1 cellular context compared by ENCODE assay signal in genomic region chr1:200336111-200336845, GRCh38.
TF ChIP-seq lines count a peak whose summit lies in the region.

No MANE protein-coding gene starts in this region.

TF ChIP-seq in HepG2, 621 proteins besides CTCF, POLR2A, EP300 and RAD21 (continued from another document and continues in another):
- no peak for TF ChIP-seq REST (IDR thresholded peaks at IDR 0.05; ENCODE audit: borderline replicate concordance in 1 of 2, low read depth in 1 of 2, low read length in 2 of 2)
- TF ChIP-seq ZNF615 (CRISPR knock-in tag; IDR thresholded peaks at IDR 0.05; ENCODE audit: borderline replicate concordance) = no peak
- TF ChIP-seq ELF3 (CRISPR knock-in tag; IDR thresholded peaks at IDR 0.05) = peak; percentile 65
- TF ChIP-seq MEIS1 (CRISPR knock-in tag; IDR thresholded peaks at IDR 0.05; ENCODE audit: borderline replicate concordance) = no peak
- no peak for TF ChIP-seq NFRKB (IDR thresholded peaks at IDR 0.05)
- TF ChIP-seq FOXA3 (CRISPR knock-in tag; IDR thresholded peaks at IDR 0.05) = peak; percentile 88
- TF ChIP-seq SALL1 (CRISPR knock-in tag; IDR thresholded peaks at IDR 0.05) = no peak
- no peak for TF ChIP-seq KMT2A (CRISPR knock-in tag; IDR thresholded peaks at IDR 0.05)
- TF ChIP-seq ZMYM3 (CRISPR knock-in tag; IDR thresholded peaks at IDR 0.05) = no peak
- no peak for TF ChIP-seq ZC3H13 (CRISPR knock-in tag; IDR thresholded peaks at IDR 0.05)
- no peak for TF ChIP-seq AGO1 (IDR thresholded peaks at IDR 0.05; ENCODE audit: low read depth, low read length, poor library complexity, severe bottlenecking)
- TF ChIP-seq DPF2 (CRISPR knock-in tag; IDR thresholded peaks at IDR 0.05; ENCODE audit: borderline replicate concordance, low read depth) = no peak
- TF ChIP-seq MED1 (CRISPR knock-in tag; IDR thresholded peaks at IDR 0.05) = 0 out of 2 replicates have a peak, but pooled peaks have one; percentile 40
- TF ChIP-seq MTF2 (CRISPR knock-in tag; IDR thresholded peaks at IDR 0.05; ENCODE audit: borderline replicate concordance) = no peak
- TF ChIP-seq, protein P1, sequence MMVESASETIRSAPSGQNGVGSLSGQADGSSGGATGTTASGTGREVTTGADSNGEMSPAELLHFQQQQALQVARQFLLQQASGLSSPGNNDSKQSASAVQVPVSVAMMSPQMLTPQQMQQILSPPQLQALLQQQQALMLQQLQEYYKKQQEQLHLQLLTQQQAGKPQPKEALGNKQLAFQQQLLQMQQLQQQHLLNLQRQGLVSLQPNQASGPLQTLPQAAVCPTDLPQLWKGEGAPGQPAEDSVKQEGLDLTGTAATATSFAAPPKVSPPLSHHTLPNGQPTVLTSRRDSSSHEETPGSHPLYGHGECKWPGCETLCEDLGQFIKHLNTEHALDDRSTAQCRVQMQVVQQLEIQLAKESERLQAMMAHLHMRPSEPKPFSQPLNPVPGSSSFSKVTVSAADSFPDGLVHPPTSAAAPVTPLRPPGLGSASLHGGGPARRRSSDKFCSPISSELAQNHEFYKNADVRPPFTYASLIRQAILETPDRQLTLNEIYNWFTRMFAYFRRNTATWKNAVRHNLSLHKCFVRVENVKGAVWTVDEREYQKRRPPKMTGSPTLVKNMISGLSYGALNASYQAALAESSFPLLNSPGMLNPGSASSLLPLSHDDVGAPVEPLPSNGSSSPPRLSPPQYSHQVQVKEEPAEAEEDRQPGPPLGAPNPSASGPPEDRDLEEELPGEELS (CRISPR knock-in tag; IDR thresholded peaks at IDR 0.05) = no peak
- no peak for TF ChIP-seq ETV6 (CRISPR knock-in tag; conservative IDR thresholded peaks at IDR 0.05)
- TF ChIP-seq NONO (IDR thresholded peaks at IDR 0.05) = no peak
- no peak for TF ChIP-seq NONO (CRISPR knock-in tag; conservative IDR thresholded peaks at IDR 0.05)
- TF ChIP-seq GFI1 (CRISPR knock-in tag; IDR thresholded peaks at IDR 0.05; ENCODE audit: borderline replicate concordance) = no peak
- no peak for TF ChIP-seq ZNF431 (CRISPR knock-in tag; IDR thresholded peaks at IDR 0.05; ENCODE audit: borderline replicate concordance, low read depth)
- no peak for TF ChIP-seq FOXC1 (CRISPR knock-in tag; IDR thresholded peaks at IDR 0.05; ENCODE audit: borderline replicate concordance)
- no peak for TF ChIP-seq ARNT2 (CRISPR knock-in tag; IDR thresholded peaks at IDR 0.05; ENCODE audit: low read depth)
- TF ChIP-seq, protein P2, sequence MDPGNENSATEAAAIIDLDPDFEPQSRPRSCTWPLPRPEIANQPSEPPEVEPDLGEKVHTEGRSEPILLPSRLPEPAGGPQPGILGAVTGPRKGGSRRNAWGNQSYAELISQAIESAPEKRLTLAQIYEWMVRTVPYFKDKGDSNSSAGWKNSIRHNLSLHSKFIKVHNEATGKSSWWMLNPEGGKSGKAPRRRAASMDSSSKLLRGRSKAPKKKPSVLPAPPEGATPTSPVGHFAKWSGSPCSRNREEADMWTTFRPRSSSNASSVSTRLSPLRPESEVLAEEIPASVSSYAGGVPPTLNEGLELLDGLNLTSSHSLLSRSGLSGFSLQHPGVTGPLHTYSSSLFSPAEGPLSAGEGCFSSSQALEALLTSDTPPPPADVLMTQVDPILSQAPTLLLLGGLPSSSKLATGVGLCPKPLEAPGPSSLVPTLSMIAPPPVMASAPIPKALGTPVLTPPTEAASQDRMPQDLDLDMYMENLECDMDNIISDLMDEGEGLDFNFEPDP (CRISPR knock-in tag; conservative IDR thresholded peaks at IDR 0.05) = no peak
- TF ChIP-seq, protein P3, sequence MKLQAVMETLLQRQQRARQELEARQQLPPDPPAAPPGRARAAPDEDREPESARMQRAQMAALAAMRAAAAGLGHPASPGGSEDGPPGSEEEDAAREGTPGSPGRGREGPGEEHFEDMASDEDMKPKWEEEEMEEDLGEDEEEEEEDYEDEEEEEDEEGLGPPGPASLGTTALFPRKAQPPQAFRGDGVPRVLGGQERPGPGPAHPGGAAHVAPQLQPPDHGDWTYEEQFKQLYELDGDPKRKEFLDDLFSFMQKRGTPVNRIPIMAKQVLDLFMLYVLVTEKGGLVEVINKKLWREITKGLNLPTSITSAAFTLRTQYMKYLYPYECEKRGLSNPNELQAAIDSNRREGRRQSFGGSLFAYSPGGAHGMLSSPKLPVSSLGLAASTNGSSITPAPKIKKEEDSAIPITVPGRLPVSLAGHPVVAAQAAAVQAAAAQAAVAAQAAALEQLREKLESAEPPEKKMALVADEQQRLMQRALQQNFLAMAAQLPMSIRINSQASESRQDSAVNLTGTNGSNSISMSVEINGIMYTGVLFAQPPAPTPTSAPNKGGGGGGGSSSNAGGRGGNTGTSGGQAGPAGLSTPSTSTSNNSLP (IDR thresholded peaks at IDR 0.05; ENCODE audit: low read depth, low read length) = peak; percentile 37; the same call in 1 of the 2 replicates
- TF ChIP-seq SMAD1 (CRISPR knock-in tag; IDR thresholded peaks at IDR 0.05; ENCODE audit: borderline replicate concordance, low read depth) = no peak
- TF ChIP-seq, protein P4, sequence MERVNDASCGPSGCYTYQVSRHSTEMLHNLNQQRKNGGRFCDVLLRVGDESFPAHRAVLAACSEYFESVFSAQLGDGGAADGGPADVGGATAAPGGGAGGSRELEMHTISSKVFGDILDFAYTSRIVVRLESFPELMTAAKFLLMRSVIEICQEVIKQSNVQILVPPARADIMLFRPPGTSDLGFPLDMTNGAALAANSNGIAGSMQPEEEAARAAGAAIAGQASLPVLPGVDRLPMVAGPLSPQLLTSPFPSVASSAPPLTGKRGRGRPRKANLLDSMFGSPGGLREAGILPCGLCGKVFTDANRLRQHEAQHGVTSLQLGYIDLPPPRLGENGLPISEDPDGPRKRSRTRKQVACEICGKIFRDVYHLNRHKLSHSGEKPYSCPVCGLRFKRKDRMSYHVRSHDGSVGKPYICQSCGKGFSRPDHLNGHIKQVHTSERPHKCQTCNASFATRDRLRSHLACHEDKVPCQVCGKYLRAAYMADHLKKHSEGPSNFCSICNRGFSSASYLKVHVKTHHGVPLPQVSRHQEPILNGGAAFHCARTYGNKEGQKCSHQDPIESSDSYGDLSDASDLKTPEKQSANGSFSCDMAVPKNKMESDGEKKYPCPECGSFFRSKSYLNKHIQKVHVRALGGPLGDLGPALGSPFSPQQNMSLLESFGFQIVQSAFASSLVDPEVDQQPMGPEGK (CRISPR knock-in tag; IDR thresholded peaks at IDR 0.05) = no peak
- no peak for TF ChIP-seq ZNF644 (CRISPR knock-in tag; IDR thresholded peaks at IDR 0.05; ENCODE audit: low read depth)
- peak; percentile 32; the same call in 1 of the 2 replicates for TF ChIP-seq GATAD2A (CRISPR knock-in tag; IDR thresholded peaks at IDR 0.05)
- no peak for TF ChIP-seq HMGA1 (CRISPR knock-in tag; conservative IDR thresholded peaks at IDR 0.05)
- no peak for TF ChIP-seq ZNF543 (CRISPR knock-in tag; IDR thresholded peaks at IDR 0.05)
- TF ChIP-seq THAP8 (CRISPR knock-in tag; IDR thresholded peaks at IDR 0.05; ENCODE audit: borderline replicate concordance) = no peak
- no peak for TF ChIP-seq ARID2 (CRISPR knock-in tag; IDR thresholded peaks at IDR 0.05; ENCODE audit: borderline replicate concordance)
- TF ChIP-seq ZIK1 (CRISPR knock-in tag; IDR thresholded peaks at IDR 0.05; ENCODE audit: borderline replicate concordance, low read depth) = no peak
- no peak for TF ChIP-seq TFDP1 (CRISPR knock-in tag; IDR thresholded peaks at IDR 0.05; ENCODE audit: borderline replicate concordance)
- TF ChIP-seq SOX13 (IDR thresholded peaks at IDR 0.05) = no peak
- peak in 1 of 2 experiments; percentile 59; a peak in 2 of 4 replicates for TF ChIP-seq SOX13 (CRISPR knock-in tag; conservative IDR thresholded peaks at IDR 0.05 in 1 of 2, IDR thresholded peaks at IDR 0.05 in 1 of 2)
- TF ChIP-seq KAT2B (IDR thresholded peaks at IDR 0.05; ENCODE audit: borderline replicate concordance, low read depth, low read length) = no peak
- TF ChIP-seq, protein P5, sequence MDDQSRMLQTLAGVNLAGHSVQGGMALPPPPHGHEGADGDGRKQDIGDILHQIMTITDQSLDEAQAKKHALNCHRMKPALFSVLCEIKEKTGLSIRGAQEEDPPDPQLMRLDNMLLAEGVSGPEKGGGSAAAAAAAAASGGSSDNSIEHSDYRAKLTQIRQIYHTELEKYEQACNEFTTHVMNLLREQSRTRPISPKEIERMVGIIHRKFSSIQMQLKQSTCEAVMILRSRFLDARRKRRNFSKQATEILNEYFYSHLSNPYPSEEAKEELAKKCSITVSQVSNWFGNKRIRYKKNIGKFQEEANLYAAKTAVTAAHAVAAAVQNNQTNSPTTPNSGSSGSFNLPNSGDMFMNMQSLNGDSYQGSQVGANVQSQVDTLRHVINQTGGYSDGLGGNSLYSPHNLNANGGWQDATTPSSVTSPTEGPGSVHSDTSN (CRISPR knock-in tag; IDR thresholded peaks at IDR 0.05; ENCODE audit: borderline replicate concordance) = no peak
- TF ChIP-seq PHB2 (IDR thresholded peaks at IDR 0.05; ENCODE audit: partially characterized antibody) = no peak
- TF ChIP-seq SIX1 (CRISPR knock-in tag; IDR thresholded peaks at IDR 0.05; ENCODE audit: borderline replicate concordance) = no peak
- no peak for TF ChIP-seq ZNF691 (CRISPR knock-in tag; IDR thresholded peaks at IDR 0.05; ENCODE audit: borderline replicate concordance, low read depth)
- TF ChIP-seq GATAD1 (CRISPR knock-in tag; IDR thresholded peaks at IDR 0.05) = no peak
- TF ChIP-seq MXD4 (CRISPR knock-in tag; IDR thresholded peaks at IDR 0.05) = no peak
- no peak for TF ChIP-seq FOXJ3 (CRISPR knock-in tag; IDR thresholded peaks at IDR 0.05; ENCODE audit: borderline replicate concordance)
- TF ChIP-seq, protein P6, sequence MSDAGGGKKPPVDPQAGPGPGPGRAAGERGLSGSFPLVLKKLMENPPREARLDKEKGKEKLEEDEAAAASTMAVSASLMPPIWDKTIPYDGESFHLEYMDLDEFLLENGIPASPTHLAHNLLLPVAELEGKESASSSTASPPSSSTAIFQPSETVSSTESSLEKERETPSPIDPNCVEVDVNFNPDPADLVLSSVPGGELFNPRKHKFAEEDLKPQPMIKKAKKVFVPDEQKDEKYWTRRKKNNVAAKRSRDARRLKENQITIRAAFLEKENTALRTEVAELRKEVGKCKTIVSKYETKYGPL (CRISPR knock-in tag; IDR thresholded peaks at IDR 0.05) = peak; percentile 60; the same call in 1 of the 2 replicates
- TF ChIP-seq, protein P7, sequence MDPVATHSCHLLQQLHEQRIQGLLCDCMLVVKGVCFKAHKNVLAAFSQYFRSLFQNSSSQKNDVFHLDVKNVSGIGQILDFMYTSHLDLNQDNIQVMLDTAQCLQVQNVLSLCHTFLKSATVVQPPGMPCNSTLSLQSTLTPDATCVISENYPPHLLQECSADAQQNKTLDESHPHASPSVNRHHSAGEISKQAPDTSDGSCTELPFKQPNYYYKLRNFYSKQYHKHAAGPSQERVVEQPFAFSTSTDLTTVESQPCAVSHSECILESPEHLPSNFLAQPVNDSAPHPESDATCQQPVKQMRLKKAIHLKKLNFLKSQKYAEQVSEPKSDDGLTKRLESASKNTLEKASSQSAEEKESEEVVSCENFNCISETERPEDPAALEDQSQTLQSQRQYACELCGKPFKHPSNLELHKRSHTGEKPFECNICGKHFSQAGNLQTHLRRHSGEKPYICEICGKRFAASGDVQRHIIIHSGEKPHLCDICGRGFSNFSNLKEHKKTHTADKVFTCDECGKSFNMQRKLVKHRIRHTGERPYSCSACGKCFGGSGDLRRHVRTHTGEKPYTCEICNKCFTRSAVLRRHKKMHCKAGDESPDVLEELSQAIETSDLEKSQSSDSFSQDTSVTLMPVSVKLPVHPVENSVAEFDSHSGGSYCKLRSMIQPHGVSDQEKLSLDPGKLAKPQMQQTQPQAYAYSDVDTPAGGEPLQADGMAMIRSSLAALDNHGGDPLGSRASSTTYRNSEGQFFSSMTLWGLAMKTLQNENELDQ (CRISPR knock-in tag; IDR thresholded peaks at IDR 0.05; ENCODE audit: borderline replicate concordance) = no peak
- no peak for TF ChIP-seq CBX5 (CRISPR knock-in tag; IDR thresholded peaks at IDR 0.05; ENCODE audit: borderline replicate concordance)
